Comparison of ENCODE assay signal across 8 cellular contexts in the genomic region with DNA sequence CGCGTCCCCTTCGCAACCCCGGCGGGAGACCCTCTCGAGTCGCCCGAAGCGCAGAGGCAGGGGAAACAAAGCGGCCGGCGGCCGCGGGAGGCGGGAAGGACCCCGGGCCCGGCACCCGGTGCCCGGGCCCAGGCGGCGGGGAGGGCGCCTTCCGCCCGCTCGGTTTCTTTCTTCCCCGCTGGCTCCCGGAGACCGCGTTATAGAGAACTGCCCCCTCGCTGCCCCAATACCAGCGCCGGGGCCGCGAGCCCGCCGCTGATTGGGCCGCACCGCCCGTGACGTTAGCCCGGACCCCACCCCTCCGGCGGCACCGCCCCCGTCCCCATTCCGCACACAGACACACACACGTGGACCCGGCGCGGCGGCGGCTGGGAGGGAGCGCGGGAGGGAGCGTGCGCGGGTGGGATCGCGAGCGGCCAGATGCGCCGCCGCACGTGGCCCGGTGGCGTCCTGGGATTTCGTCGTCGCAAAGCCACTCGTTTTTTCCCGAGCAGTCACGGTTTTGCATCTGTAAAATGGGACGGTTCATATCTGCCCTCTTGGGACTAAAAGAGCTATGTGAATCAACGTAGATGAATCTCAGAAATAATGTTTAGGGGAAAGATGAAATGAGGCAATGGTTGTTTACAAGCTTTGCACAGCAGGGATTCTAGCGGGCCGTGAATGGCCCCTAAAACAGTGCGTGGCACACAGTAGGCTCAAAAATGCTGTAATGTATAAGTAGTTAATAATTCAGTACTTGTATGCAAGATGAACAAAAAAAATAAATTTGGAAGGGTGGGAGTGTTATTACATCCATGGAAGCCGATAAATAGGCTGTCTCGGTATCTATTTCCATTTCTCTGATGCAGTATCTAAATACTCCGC. TPM values are rescaled to one million over a fixed set of nuclear protein-coding genes. Genes with fewer than 3 reads are reported as not detected.
DNase-seq lines count a peak whose midpoint lies in the region; ATAC-seq, FAIRE-seq and TF ChIP-seq lines count a peak whose summit lies in the region.

A gene (minus strand): TSS at position 209 of the 867 bp plus-strand sequence. CDS start 462 bp downstream, outside the sequence.

- H3K9ac ChIP-seq in neuronal stem cell (ENCODE audit: low read depth, low read length, poor library complexity) (peak within 1 kb of the TSS; percentile 96), subcutaneous abdominal adipose tissue (ENCODE audit: low read length in 5 of 5) (peak within 1 kb of the TSS in 4 of 5 donors; percentile 35 to 74 (median 68))

- peak; percentile 78 for DNase-seq in D721Med (ENCODE audit: insufficient read length, low spot score)
- peak; percentile 48 for DNase-seq in LNCaP clone FGC (ENCODE audit: low read depth)
- DNase-seq in RWPE2 (ENCODE audit: low spot score), result peak; percentile 87
- DNase-seq in activated T-helper 9 cell treated with anti-CD3 and anti-CD28 coated beads, Interleukin-2, amount 50 U/mL, for 16 hours (ENCODE audit: low read depth), result peak; percentile 84
- DNase-seq in foreskin fibroblast, result peak; percentile 86 to 95
- DNase-seq in neuronal stem cell (ENCODE audit: low spot score), result peak; percentile 81

- no peak within 1 kb of the TSS for H2BK15ac ChIP-seq in neuronal stem cell (ENCODE audit: low read length)

- no peak for TF ChIP-seq CTCF in D721Med (IDR thresholded peaks at IDR 0.05; ENCODE audit: insufficient read depth, missing control alignments)
- no peak for TF ChIP-seq CTCF in LNCaP clone FGC (IDR thresholded peaks at IDR 0.05; ENCODE audit: control insufficient read depth, extremely low read depth, insufficient read depth)
- peak; percentile 25 for TF ChIP-seq CTCF in RWPE2 (IDR thresholded peaks at IDR 0.05; ENCODE audit: poor library complexity, severe bottlenecking)
- no peak for TF ChIP-seq CTCF in foreskin fibroblast (IDR thresholded peaks at IDR 0.05; ENCODE audit: low read depth, low read length)

- H2BK120ac ChIP-seq in neuronal stem cell (ENCODE audit: low read depth, low read length), result peak within 1 kb of the TSS; percentile 37

- WGBS in neuronal stem cell (ENCODE audit: extremely low coverage in 2 of 2, insufficient read length in 2 of 2, insufficient replicate concordance in 1 of 2), 2 donors, result no CpG with 5 or more reads among the region's 80 CpGs

- H3K4me1 ChIP-seq in RWPE2 (ENCODE audit: insufficient read depth, poor library complexity, severe bottlenecking) (no peaks in the 10 kb centered on the region), neuronal stem cell (ENCODE audit: control insufficient read depth in 2 of 2, insufficient read depth in 1 of 2, low read depth in 1 of 2, low read length in 2 of 2) (peaks cover 17 to 18% of the 10 kb centered on the region in 2 donors), subcutaneous abdominal adipose tissue (ENCODE audit: control insufficient read depth in 5 of 5, insufficient read depth in 5 of 5, low read length in 5 of 5) (peaks cover 0 to 30% (median 19%) of the 10 kb centered on the region in 5 donors)

- peak; percentile 70 for ATAC-seq in GM21529 (IDR thresholded peaks at IDR 0.05; ENCODE audit: unreplicated experiment)
- ATAC-seq in RWPE2 (ENCODE audit: low read depth), result peak; percentile 76

- H4K91ac ChIP-seq in neuronal stem cell (ENCODE audit: low read depth, low read length, poor library complexity), result no peak within 1 kb of the TSS

- H3K36me3 ChIP-seq in RWPE2 (ENCODE audit: low read depth), result no peaks in the 10 kb centered on the region
- H3K36me3 ChIP-seq in neuronal stem cell (replicated peaks in 1 of 2; ENCODE audit: control insufficient read depth in 2 of 2, insufficient read depth in 2 of 2, low read length in 2 of 2), result no peaks in the 10 kb centered on the region
- H3K36me3 ChIP-seq in subcutaneous abdominal adipose tissue (ENCODE audit: control insufficient read depth in 5 of 5, insufficient read depth in 5 of 5, low read length in 5 of 5), result no peaks in the 10 kb centered on the region

- H3K9me3 ChIP-seq in RWPE2 (ENCODE audit: severe bottlenecking) (no peaks in the 10 kb centered on the region), neuronal stem cell (replicated peaks in 1 of 2; ENCODE audit: control insufficient read depth in 2 of 2, insufficient read depth in 1 of 2, low read depth in 1 of 2, low read length in 2 of 2) (no peaks in the 10 kb centered on the region), subcutaneous abdominal adipose tissue (ENCODE audit: control insufficient read depth in 5 of 5, low read length in 5 of 5) (no peaks in the 10 kb centered on the region)

- H3K4me2 ChIP-seq in neuronal stem cell (ENCODE audit: insufficient read depth, low read length, poor library complexity, severe bottlenecking), result peak within 1 kb of the TSS; percentile 95

- peak within 1 kb of the TSS; percentile 93 for H2AFZ ChIP-seq in neuronal stem cell (ENCODE audit: low read length)

- peak within 1 kb of the TSS; percentile 96 for H3K18ac ChIP-seq in neuronal stem cell (ENCODE audit: low read length)

- H3K27me3 ChIP-seq in RWPE2 (ENCODE audit: insufficient read depth, poor library complexity, severe bottlenecking), result no peaks in the 10 kb centered on the region
- H3K27me3 ChIP-seq in neuronal stem cell (ENCODE audit: control insufficient read depth in 3 of 3, insufficient read depth in 3 of 3, low read depth in 1 of 3, low read length in 3 of 3), result peaks cover under 1 to 35% (median 27%) of the 10 kb centered on the region in 3 experiments
- peaks cover 14 to 39% (median 25%) of the 10 kb centered on the region in 5 donors for H3K27me3 ChIP-seq in subcutaneous abdominal adipose tissue (ENCODE audit: control insufficient read depth in 5 of 5, insufficient read depth in 4 of 5, low read length in 5 of 5)

- H2BK5ac ChIP-seq in neuronal stem cell (ENCODE audit: low read length), result peak within 1 kb of the TSS; percentile 57

- H3K79me1 ChIP-seq in neuronal stem cell (ENCODE audit: low read depth, low read length), result no peaks in the 10 kb centered on the region

- no peak within 1 kb of the TSS for H4K8ac ChIP-seq in neuronal stem cell (ENCODE audit: low read depth, low read length)

- no peak within 1 kb of the TSS for H2BK12ac ChIP-seq in neuronal stem cell (ENCODE audit: low read length)

- H3K14ac ChIP-seq in neuronal stem cell (ENCODE audit: low read length), result no peak within 1 kb of the TSS

- H3K4me3 ChIP-seq in LNCaP clone FGC (ENCODE audit: low read depth, low read length) (peak within 1 kb of the TSS; percentile 66), RWPE2 (ENCODE audit: severe bottlenecking) (peak within 1 kb of the TSS; percentile 75), foreskin fibroblast (ENCODE audit: low read depth in 1 of 2, low read length in 2 of 2) (peak within 1 kb of the TSS; percentile 26 to 36), neuronal stem cell (ENCODE audit: low read length in 2 of 2) (peak within 1 kb of the TSS; percentile 56 to 91), subcutaneous abdominal adipose tissue (ENCODE audit: low read depth in 1 of 5, low read length in 5 of 5) (peak within 1 kb of the TSS; percentile 25 to 65 (median 52))

- peak within 1 kb of the TSS; percentile 78 for H2AK5ac ChIP-seq in neuronal stem cell (ENCODE audit: low read depth, low read length)

- H3K23ac ChIP-seq in neuronal stem cell (ENCODE audit: low read depth, low read length, poor library complexity), result peak within 1 kb of the TSS; percentile 90

- FAIRE-seq in D721Med (lab: Jason Lieb, UNC), result no peak

- H3K27ac ChIP-seq in RWPE2 (ENCODE audit: poor library complexity, severe bottlenecking) (peak within 1 kb of the TSS; percentile 25), neuronal stem cell (replicated peaks; ENCODE audit: low read length) (peak within 1 kb of the TSS; percentile 33), subcutaneous abdominal adipose tissue (ENCODE audit: low read depth, low read length) (no peak within 1 kb of the TSS)

- H3K4ac ChIP-seq in neuronal stem cell (ENCODE audit: low read length), result no peak within 1 kb of the TSS

RNA-seq across cellular contexts. Expression of the gene that starts here (rescaled TPM):
- 17.0 TPM for polyA plus RNA-seq in neuronal stem cell (2013, experiment 1 of 2)
- polyA plus RNA-seq in neuronal stem cell (2013, experiment 2 of 2), result 16.8 TPM
